ENCODE assay signal across 9 cellular contexts in the genomic region with DNA sequence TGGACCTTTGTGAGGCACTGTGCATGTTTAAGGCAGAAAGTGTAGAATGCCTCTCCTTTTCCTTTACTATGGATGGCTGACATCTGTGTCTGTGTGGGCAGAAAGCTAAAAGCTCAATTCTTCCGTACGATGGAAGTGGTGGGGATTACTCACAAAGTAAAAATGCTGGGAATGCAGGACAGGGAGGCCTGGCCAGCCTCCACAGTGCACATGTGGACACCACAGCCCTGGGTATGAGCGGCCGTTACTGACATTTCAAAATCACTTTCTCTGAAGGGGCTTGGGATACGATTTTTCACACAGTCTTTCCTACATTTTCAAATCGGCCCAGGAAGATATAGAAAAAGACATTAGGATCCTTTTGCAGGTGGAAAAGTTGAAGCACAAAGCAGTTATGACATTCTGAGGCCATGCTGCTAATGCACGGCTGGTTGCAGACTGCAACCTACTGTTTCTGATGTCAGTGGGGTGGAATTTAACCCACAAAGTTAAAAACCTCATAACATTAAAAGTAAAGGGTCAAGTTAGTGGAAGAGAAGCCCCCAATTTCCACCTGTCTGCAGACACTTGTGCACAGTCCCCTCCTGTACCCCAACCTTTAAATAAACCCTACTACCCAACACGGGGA. TPM values are rescaled to one million over a fixed set of nuclear protein-coding genes. Genes with fewer than 3 reads are reported as not detected.
DNase-seq lines count a peak whose midpoint lies in the region; ATAC-seq and TF ChIP-seq lines count a peak whose summit lies in the region.
"Had no signal": no experiment of that assay in that cellular context is flagged by ENCODE, and none has a peak within 500 bp of the region (broad histone marks: within the 10 kb centered on the region; RNA-seq: fewer than 3 reads in every experiment).

No MANE protein-coding gene starts in this region.

- no peaks in the 10 kb centered on the region for H3K27me3 ChIP-seq in cardiac muscle cell
- H3K27me3 ChIP-seq in sigmoid colon: no peaks in the 10 kb centered on the region

- no peak overlapping the region for H3K4me3 Mint-ChIP-seq in WTC11
- H3K4me3 Mint-ChIP-seq in CD14-positive monocyte: no peak overlapping the region
- H3K4me3 Mint-ChIP-seq in activated CD4-positive, alpha-beta T cell treated with anti-CD3 and anti-CD28 coated beads for 36 hours: no peak overlapping the region
- H3K4me3 Mint-ChIP-seq: activated CD4-positive, alpha-beta T cell treated with anti-CD3 and anti-CD28 coated beads, Interleukin-2, amount 10 ng/mL, durations not matched to agents 24 days and 14 days had no signal

- intact Hi-C loops in sigmoid colon (cut with DNase I) (no loop called here), CD14-positive monocyte (cut with micrococcal nuclease) (no loop called here)
- intact Hi-C loops in activated CD4-positive, alpha-beta T cell treated with anti-CD3 and anti-CD28 coated beads for 36 hours (cut with DNase I, micrococcal nuclease): no loop called here

- no peaks in the 10 kb centered on the region for H3K9me3 Mint-ChIP-seq in WTC11
- peaks cover 0 to 2% (median 0%) of the 10 kb centered on the region in 7 donors for H3K9me3 Mint-ChIP-seq in CD14-positive monocyte
- no peaks in the 10 kb centered on the region for H3K9me3 Mint-ChIP-seq in activated CD4-positive, alpha-beta T cell treated with anti-CD3 and anti-CD28 coated beads for 36 hours (ENCODE audit: low read depth)
- H3K9me3 Mint-ChIP-seq: activated CD4-positive, alpha-beta T cell treated with anti-CD3 and anti-CD28 coated beads, Interleukin-2, amount 10 ng/mL, durations not matched to agents 24 days and 14 days had no signal

- TF ChIP-seq POLR2A in sigmoid colon (IDR thresholded peaks at IDR 0.05): no peak

- H3K36me3 Mint-ChIP-seq in WTC11: peaks cover 19% of the 10 kb centered on the region
- H3K36me3 Mint-ChIP-seq in CD14-positive monocyte: peaks cover 70 to 86% of the 10 kb centered on the region in 2 donors
- peaks cover 21% of the 10 kb centered on the region for H3K36me3 Mint-ChIP-seq in activated CD4-positive, alpha-beta T cell treated with anti-CD3 and anti-CD28 coated beads for 36 hours (ENCODE audit: low read depth)

- H3K4me3 ChIP-seq in cardiac muscle cell (no peak overlapping the region), sigmoid colon (no peak overlapping the region)

- H3K27ac ChIP-seq in cardiac muscle cell (peak overlapping the region; percentile 87), sigmoid colon (peak overlapping the region; percentile 49 to 78 (median 63)), caudate nucleus (ENCODE audit: low read depth, low read length) (no peak overlapping the region)

- H3K36me3 ChIP-seq in cardiac muscle cell: peaks cover 7% of the 10 kb centered on the region
- H3K36me3 ChIP-seq in sigmoid colon: no peaks in the 10 kb centered on the region

- CTCF ChIA-PET in WTC11 (lab: Charles Lee): interaction anchor here (0.6 to 0.7 kb wide), 2 partner anchors 11 to 28 kb away, joined by 3 read pairs; a partner anchor contains a TSS
- CTCF ChIA-PET in activated CD4-positive, alpha-beta T cell treated with anti-CD3 and anti-CD28 coated beads for 36 hours (lab: Charles Lee): no interaction called here

- TF ChIP-seq CTCF in WTC11 (IDR thresholded peaks at IDR 0.05): no peak
- TF ChIP-seq CTCF in cardiac muscle cell (IDR thresholded peaks at IDR 0.05; ENCODE audit: low read depth, low read length): no peak
- TF ChIP-seq CTCF in sigmoid colon (IDR thresholded peaks at IDR 0.05): no peak
- no peak for TF ChIP-seq CTCF in CD14-positive monocyte (IDR thresholded peaks at IDR 0.05)

- DNase-seq in ELR (ENCODE audit: low read depth): peak; percentile 96
- DNase-seq in WTC11 (ENCODE audit: low spot score): no peak
- peak; percentile 60 to 95 for DNase-seq in cardiac muscle cell (ENCODE audit: low read depth in 1 of 2, low spot score in 1 of 2)
- peak; percentile 85 for DNase-seq in sigmoid colon
- no peak for DNase-seq in CD14-positive monocyte (ENCODE audit: low spot score)
- no peak for DNase-seq in activated CD4-positive, alpha-beta T cell treated with anti-CD3 and anti-CD28 coated beads for 36 hours
- DNase-seq in caudate nucleus (lab: John Stamatoyannopoulos, UW): no peak
- no peak for DNase-seq in Kasumi-1 (lab: John Stamatoyannopoulos, UW)
- DNase-seq: activated CD4-positive, alpha-beta T cell treated with anti-CD3 and anti-CD28 coated beads, Interleukin-2, amount 10 ng/mL, durations not matched to agents 24 days and 14 days had no signal

- H3K4me1 ChIP-seq in cardiac muscle cell (ENCODE audit: low read depth): peaks cover 19% of the 10 kb centered on the region
- H3K4me1 ChIP-seq in sigmoid colon: peaks cover 0 to 25% (median 18%) of the 10 kb centered on the region in 4 donors

- H3K27ac Mint-ChIP-seq in WTC11: peak overlapping the region; percentile 54
- peak overlapping the region in 3 of 7 donors; percentile 24 to 67 (median 25) for H3K27ac Mint-ChIP-seq in CD14-positive monocyte
- no peak overlapping the region for H3K27ac Mint-ChIP-seq in activated CD4-positive, alpha-beta T cell treated with anti-CD3 and anti-CD28 coated beads for 36 hours
- H3K27ac Mint-ChIP-seq: activated CD4-positive, alpha-beta T cell treated with anti-CD3 and anti-CD28 coated beads, Interleukin-2, amount 10 ng/mL, durations not matched to agents 24 days and 14 days had no signal

- H3K9me3 ChIP-seq in cardiac muscle cell (ENCODE audit: low read depth): no peaks in the 10 kb centered on the region
- no peaks in the 10 kb centered on the region for H3K9me3 ChIP-seq in sigmoid colon

- no peak for ATAC-seq in WTC11
- ATAC-seq in activated CD4-positive, alpha-beta T cell treated with anti-CD3 and anti-CD28 coated beads for 36 hours: no peak

- H3K4me1 Mint-ChIP-seq in WTC11 (peaks cover 6% of the 10 kb centered on the region; the same call in 1 of the 2 replicates), CD14-positive monocyte (peaks cover 2% of the 10 kb centered on the region)
- H3K4me1 Mint-ChIP-seq in activated CD4-positive, alpha-beta T cell treated with anti-CD3 and anti-CD28 coated beads for 36 hours: peaks cover 19% of the 10 kb centered on the region

- 75 to 87% methylated on average over 8 of the region's 8 CpGs for WGBS in sigmoid colon, 2 donors

- POLR2A ChIA-PET in WTC11 (lab: Charles Lee): no interaction called here
- POLR2A ChIA-PET in activated CD4-positive, alpha-beta T cell treated with anti-CD3 and anti-CD28 coated beads for 36 hours (lab: Charles Lee): no interaction called here

- TF ChIP-seq EP300 in sigmoid colon (IDR thresholded peaks at IDR 0.05): no peak

- H3K27me3 Mint-ChIP-seq in WTC11 (ENCODE audit: low read depth) (no peaks in the 10 kb centered on the region), CD14-positive monocyte (ENCODE audit: low read depth in 3 of 3) (peaks cover 0 to 3% (median 0%) of the 10 kb centered on the region in 3 donors)
- H3K27me3 Mint-ChIP-seq in activated CD4-positive, alpha-beta T cell treated with anti-CD3 and anti-CD28 coated beads for 36 hours: no peaks in the 10 kb centered on the region
- H3K27me3 Mint-ChIP-seq: activated CD4-positive, alpha-beta T cell treated with anti-CD3 and anti-CD28 coated beads, Interleukin-2, amount 10 ng/mL, durations not matched to agents 24 days and 14 days had no signal

TF ChIP-seq in WTC11, 78 proteins besides CTCF, POLR2A, EP300 and RAD21 (continues in another document):
- TF ChIP-seq, protein P1, sequence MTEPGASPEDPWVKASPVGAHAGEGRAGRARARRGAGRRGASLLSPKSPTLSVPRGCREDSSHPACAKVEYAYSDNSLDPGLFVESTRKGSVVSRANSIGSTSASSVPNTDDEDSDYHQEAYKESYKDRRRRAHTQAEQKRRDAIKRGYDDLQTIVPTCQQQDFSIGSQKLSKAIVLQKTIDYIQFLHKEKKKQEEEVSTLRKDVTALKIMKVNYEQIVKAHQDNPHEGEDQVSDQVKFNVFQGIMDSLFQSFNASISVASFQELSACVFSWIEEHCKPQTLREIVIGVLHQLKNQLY (CRISPR knock-in tag; IDR thresholded peaks at IDR 0.05): no peak
- TF ChIP-seq ZNF416 (CRISPR knock-in tag; IDR thresholded peaks at IDR 0.05): no peak

RNA-seq across cellular contexts. Expression of a gene that starts 27.9 kb away (rescaled TPM):
- total RNA-seq in WTC11 (2021) (20.8 to 23.9 TPM (median 21.3 TPM) in 3 replicates), cardiac muscle cell (42.8 and 56.4 TPM in 2 replicates), sigmoid colon (10 to 100 TPM in 3 of 4 donors, 1 to 10 TPM in 1; 8.9 to 13.0 (median 11.3) TPM)
- polyA plus RNA-seq in cardiac muscle cell (47.4 and 70.5 TPM in 2 replicates), sigmoid colon (10 to 100 TPM; 16.8 to 37.0 (median 30.5) TPM), CD14-positive monocyte (10 to 100 TPM; 14.2 to 16.0 TPM)
- total RNA-seq in activated CD4-positive, alpha-beta T cell treated with anti-CD3 and anti-CD28 coated beads for 36 hours: 10 to 100 TPM; 34.7 to 35.7 TPM

RNA-seq across cellular contexts. Expression of a gene that starts 50.6 kb away (rescaled TPM):
- total RNA-seq in WTC11 (2021) (1.2 to 2.3 TPM (median 2.0 TPM) in 3 replicates), cardiac muscle cell (2.1 and 3.0 TPM in 2 replicates), sigmoid colon (1 to 10 TPM in 1 of 4 donors, under 1 TPM in 3; under 0.01 to 1.7 (median 0.26) TPM)
- polyA plus RNA-seq in cardiac muscle cell (0.62 and 0.70 TPM in 2 replicates), sigmoid colon (1 to 10 TPM in 1 of 3 donors, under 1 TPM in 2; 0.60 to 2.3 (median 0.92) TPM), CD14-positive monocyte (not detected)
- under 1 TPM; 0.46 to 0.51 TPM for total RNA-seq in activated CD4-positive, alpha-beta T cell treated with anti-CD3 and anti-CD28 coated beads for 36 hours

Comparison
In these comparisons a context has a peak if more than half of its experiments do, and no peak if none do; other contexts are left out.
1. DNase-seq: peak in ELR (single experiment), cardiac muscle cell (2 of 2) and sigmoid colon (single experiment); none in WTC11 (single experiment), CD14-positive monocyte (single experiment), activated CD4-positive, alpha-beta T cell treated with anti-CD3 and anti-CD28 coated beads for 36 hours (single experiment), caudate nucleus (0 of 61) and Kasumi-1 (0 of 2).